1 cellular context compared by ENCODE assay signal in genomic region chr5:132003170-132003744, GRCh38.
TF ChIP-seq lines count a peak whose summit lies in the region.

No MANE protein-coding gene starts in this region.

TF ChIP-seq in HepG2, 621 proteins besides CTCF, POLR2A, EP300 and RAD21 (continued from another document and continues in another):
- TF ChIP-seq, protein P1, sequence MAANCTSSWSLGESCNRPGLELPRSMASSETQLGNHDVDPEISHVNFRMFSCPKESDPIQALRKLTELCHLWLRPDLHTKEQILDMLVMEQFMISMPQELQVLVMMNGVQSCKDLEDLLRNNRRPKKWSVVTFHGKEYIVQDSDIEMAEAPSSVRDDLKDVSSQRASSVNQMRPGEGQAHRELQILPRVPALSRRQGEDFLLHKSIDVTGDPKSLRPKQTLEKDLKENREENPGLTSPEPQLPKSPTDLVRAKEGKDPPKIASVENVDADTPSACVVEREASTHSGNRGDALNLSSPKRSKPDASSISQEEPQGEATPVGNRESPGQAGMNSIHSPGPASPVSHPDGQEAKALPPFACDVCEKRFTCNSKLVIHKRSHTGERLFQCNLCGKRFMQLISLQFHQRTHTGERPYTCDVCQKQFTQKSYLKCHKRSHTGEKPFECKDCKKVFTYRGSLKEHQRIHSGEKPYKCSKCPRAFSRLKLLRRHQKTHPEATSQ (CRISPR knock-in tag; IDR thresholded peaks at IDR 0.05; ENCODE audit: borderline replicate concordance), result no peak
- TF ChIP-seq, protein P2, sequence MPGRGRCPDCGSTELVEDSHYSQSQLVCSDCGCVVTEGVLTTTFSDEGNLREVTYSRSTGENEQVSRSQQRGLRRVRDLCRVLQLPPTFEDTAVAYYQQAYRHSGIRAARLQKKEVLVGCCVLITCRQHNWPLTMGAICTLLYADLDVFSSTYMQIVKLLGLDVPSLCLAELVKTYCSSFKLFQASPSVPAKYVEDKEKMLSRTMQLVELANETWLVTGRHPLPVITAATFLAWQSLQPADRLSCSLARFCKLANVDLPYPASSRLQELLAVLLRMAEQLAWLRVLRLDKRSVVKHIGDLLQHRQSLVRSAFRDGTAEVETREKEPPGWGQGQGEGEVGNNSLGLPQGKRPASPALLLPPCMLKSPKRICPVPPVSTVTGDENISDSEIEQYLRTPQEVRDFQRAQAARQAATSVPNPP (CRISPR knock-in tag; IDR thresholded peaks at IDR 0.05), result no peak
- TF ChIP-seq ZNF773 (CRISPR knock-in tag; IDR thresholded peaks at IDR 0.05; ENCODE audit: borderline replicate concordance) (no peak), PAX8 (CRISPR knock-in tag; IDR thresholded peaks at IDR 0.05; ENCODE audit: borderline replicate concordance) (no peak), SNRNP70 (IDR thresholded peaks at IDR 0.05; ENCODE audit: low read depth, low read length) (no peak), SP140L (CRISPR knock-in tag; IDR thresholded peaks at IDR 0.05; ENCODE audit: borderline replicate concordance) (no peak), ZNF263 (CRISPR knock-in tag; IDR thresholded peaks at IDR 0.05) (peak; percentile 76), CBFB (CRISPR knock-in tag; IDR thresholded peaks at IDR 0.05) (peak; percentile 62; the same call in 1 of the 2 replicates), HOXA9 (CRISPR knock-in tag; IDR thresholded peaks at IDR 0.05; ENCODE audit: borderline replicate concordance) (no peak), KLF15 (CRISPR knock-in tag; IDR thresholded peaks at IDR 0.05; ENCODE audit: borderline replicate concordance) (no peak), FOXP1 (IDR thresholded peaks at IDR 0.05) (no peak), FOXP1 (CRISPR knock-in tag; IDR thresholded peaks at IDR 0.05) (no peak), PHF21A (CRISPR knock-in tag; IDR thresholded peaks at IDR 0.05) (peak; percentile 85), NFATC3 (CRISPR knock-in tag; IDR thresholded peaks at IDR 0.05) (no peak), ZNF430 (CRISPR knock-in tag; IDR thresholded peaks at IDR 0.05) (0 out of 2 replicates have a peak, but pooled peaks have one; percentile 34), ATF2 (CRISPR knock-in tag; IDR thresholded peaks at IDR 0.05) (peak; percentile 47; the same call in 1 of the 2 replicates), NPAS2 (CRISPR knock-in tag; IDR thresholded peaks at IDR 0.05; ENCODE audit: borderline replicate concordance) (no peak), HDAC1 (CRISPR knock-in tag; IDR thresholded peaks at IDR 0.05) (peak; percentile 77), PAXIP1 (CRISPR knock-in tag; conservative IDR thresholded peaks at IDR 0.05) (peak; percentile 74), ZNF577 (CRISPR knock-in tag; IDR thresholded peaks at IDR 0.05; ENCODE audit: borderline replicate concordance, low read depth) (no peak), ZMAT3 (CRISPR knock-in tag; conservative IDR thresholded peaks at IDR 0.05) (no peak), ATF1 (CRISPR knock-in tag; IDR thresholded peaks at IDR 0.05) (no peak), ZNF709 (CRISPR knock-in tag; IDR thresholded peaks at IDR 0.05) (peak; percentile 64; the same call in 1 of the 2 replicates), USF2 (IDR thresholded peaks at IDR 0.05; ENCODE audit: low read depth, low read length) (no peak), USF2 (CRISPR knock-in tag; IDR thresholded peaks at IDR 0.05; ENCODE audit: borderline replicate concordance) (no peak), ZNF496 (CRISPR knock-in tag; IDR thresholded peaks at IDR 0.05; ENCODE audit: insufficient replicate concordance) (no peak), ZNF597 (CRISPR knock-in tag; IDR thresholded peaks at IDR 0.05) (no peak), PTBP1 (IDR thresholded peaks at IDR 0.05; ENCODE audit: low read depth, low read length, poor library complexity, severe bottlenecking) (no peak), KMT2B (CRISPR knock-in tag; IDR thresholded peaks at IDR 0.05) (no peak), GPN1 (CRISPR knock-in tag; IDR thresholded peaks at IDR 0.05; ENCODE audit: borderline replicate concordance) (no peak), HOXA7 (CRISPR knock-in tag; IDR thresholded peaks at IDR 0.05) (no peak), ZNF7 (CRISPR knock-in tag; IDR thresholded peaks at IDR 0.05) (no peak), ZNF598 (CRISPR knock-in tag; IDR thresholded peaks at IDR 0.05; ENCODE audit: borderline replicate concordance) (no peak), ZFAT (CRISPR knock-in tag; conservative IDR thresholded peaks at IDR 0.05) (no peak), ELF4 (CRISPR knock-in tag; IDR thresholded peaks at IDR 0.05; ENCODE audit: borderline replicate concordance) (no peak)
- TF ChIP-seq, protein P3, sequence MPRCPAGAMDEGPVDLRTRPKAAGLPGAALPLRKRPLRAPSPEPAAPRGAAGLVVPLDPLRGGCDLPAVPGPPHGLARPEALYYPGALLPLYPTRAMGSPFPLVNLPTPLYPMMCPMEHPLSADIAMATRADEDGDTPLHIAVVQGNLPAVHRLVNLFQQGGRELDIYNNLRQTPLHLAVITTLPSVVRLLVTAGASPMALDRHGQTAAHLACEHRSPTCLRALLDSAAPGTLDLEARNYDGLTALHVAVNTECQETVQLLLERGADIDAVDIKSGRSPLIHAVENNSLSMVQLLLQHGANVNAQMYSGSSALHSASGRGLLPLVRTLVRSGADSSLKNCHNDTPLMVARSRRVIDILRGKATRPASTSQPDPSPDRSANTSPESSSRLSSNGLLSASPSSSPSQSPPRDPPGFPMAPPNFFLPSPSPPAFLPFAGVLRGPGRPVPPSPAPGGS (CRISPR knock-in tag; IDR thresholded peaks at IDR 0.05), result no peak
- TF ChIP-seq, protein P4, sequence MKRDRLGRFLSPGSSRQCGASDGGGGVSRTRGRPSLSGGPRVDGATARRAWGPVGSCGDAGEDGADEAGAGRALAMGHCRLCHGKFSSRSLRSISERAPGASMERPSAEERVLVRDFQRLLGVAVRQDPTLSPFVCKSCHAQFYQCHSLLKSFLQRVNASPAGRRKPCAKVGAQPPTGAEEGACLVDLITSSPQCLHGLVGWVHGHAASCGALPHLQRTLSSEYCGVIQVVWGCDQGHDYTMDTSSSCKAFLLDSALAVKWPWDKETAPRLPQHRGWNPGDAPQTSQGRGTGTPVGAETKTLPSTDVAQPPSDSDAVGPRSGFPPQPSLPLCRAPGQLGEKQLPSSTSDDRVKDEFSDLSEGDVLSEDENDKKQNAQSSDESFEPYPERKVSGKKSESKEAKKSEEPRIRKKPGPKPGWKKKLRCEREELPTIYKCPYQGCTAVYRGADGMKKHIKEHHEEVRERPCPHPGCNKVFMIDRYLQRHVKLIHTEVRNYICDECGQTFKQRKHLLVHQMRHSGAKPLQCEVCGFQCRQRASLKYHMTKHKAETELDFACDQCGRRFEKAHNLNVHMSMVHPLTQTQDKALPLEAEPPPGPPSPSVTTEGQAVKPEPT (CRISPR knock-in tag; IDR thresholded peaks at IDR 0.05; ENCODE audit: low read depth), result no peak
- TF ChIP-seq, protein P5, sequence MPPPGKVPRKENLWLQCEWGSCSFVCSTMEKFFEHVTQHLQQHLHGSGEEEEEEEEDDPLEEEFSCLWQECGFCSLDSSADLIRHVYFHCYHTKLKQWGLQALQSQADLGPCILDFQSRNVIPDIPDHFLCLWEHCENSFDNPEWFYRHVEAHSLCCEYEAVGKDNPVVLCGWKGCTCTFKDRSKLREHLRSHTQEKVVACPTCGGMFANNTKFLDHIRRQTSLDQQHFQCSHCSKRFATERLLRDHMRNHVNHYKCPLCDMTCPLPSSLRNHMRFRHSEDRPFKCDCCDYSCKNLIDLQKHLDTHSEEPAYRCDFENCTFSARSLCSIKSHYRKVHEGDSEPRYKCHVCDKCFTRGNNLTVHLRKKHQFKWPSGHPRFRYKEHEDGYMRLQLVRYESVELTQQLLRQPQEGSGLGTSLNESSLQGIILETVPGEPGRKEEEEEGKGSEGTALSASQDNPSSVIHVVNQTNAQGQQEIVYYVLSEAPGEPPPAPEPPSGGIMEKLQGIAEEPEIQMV (CRISPR knock-in tag; IDR thresholded peaks at IDR 0.05; ENCODE audit: low read depth), result no peak
- TF ChIP-seq, protein P6, sequence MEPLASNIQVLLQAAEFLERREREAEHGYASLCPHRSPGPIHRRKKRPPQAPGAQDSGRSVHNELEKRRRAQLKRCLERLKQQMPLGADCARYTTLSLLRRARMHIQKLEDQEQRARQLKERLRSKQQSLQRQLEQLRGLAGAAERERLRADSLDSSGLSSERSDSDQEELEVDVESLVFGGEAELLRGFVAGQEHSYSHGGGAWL (CRISPR knock-in tag; IDR thresholded peaks at IDR 0.05), result 0 out of 2 replicates have a peak, but pooled peaks have one; percentile 49
